In genomic region chr3:156750874-156751245, GRCh38 we compare ENCODE assay signal across 13 cellular contexts.
DNase-seq lines count a peak whose midpoint lies in the region; TF ChIP-seq lines count a peak whose summit lies in the region.
"Had no signal": no experiment of that assay in that cellular context is flagged by ENCODE, and none has a peak within 500 bp of the region (broad histone marks: within the 10 kb centered on the region; RNA-seq: fewer than 3 reads in every experiment).

No MANE protein-coding gene starts in this region.

- peak overlapping the region; percentile 17 for H3K27ac ChIP-seq in ectodermal cell (ENCODE audit: insufficient read depth, low read depth, low read length, poor library complexity, severe bottlenecking)

- no peak overlapping the region for H3K4me3 Mint-ChIP-seq in mesothelial cell of epicardium
- H3K4me3 Mint-ChIP-seq: activated B cell treated with CpG ODN at 0.5 μM for 24 hours had no signal

- H3K27me3 Mint-ChIP-seq in mesothelial cell of epicardium (ENCODE audit: low read depth), result no peaks in the 10 kb centered on the region

- DNase-seq in Daoy (ENCODE audit: low read depth) (peak; percentile 63), M059J (ENCODE audit: low read depth) (peak; percentile 84), mesothelial cell of epicardium (ENCODE audit: low spot score in 2 of 2, unreplicated experiment in 2 of 2) (no peak), pons (ENCODE audit: low spot score) (no peak), islet precursor cell (no peak)
- DNase-seq in stimulated activated CD4-positive, alpha-beta T cell treated with anti-CD3 and anti-CD28 coated beads, Interleukin-12 subunit alpha, Interleukin-12 subunit beta, amount 100 ng/mL, for 4 hours, result no peak
- DNase-seq in activated CD4-positive, CD25-positive, alpha-beta regulatory T cell (lab: John Stamatoyannopoulos, UW), result no peak
- DNase-seq: activated B cell treated with CpG ODN at 0.5 μM for 24 hours; activated naive CD4-positive, alpha-beta T cell; effector memory CD4-positive, alpha-beta T cell; left colon; stimulated activated CD8-positive, alpha-beta memory T cell treated with anti-CD3 and anti-CD28 coated beads, Interleukin-4, amount 100 ng/mL, for 48 hours had no signal

- peaks cover 8% of the 10 kb centered on the region for H3K9me3 Mint-ChIP-seq in mesothelial cell of epicardium

- H3K36me3 Mint-ChIP-seq in mesothelial cell of epicardium, result peaks cover 3% of the 10 kb centered on the region

- peaks cover 30% of the 10 kb centered on the region for H3K4me1 Mint-ChIP-seq in mesothelial cell of epicardium
- H3K4me1 Mint-ChIP-seq: activated B cell treated with CpG ODN at 0.5 μM for 24 hours had no signal

- H3K4me1 ChIP-seq in ectodermal cell (ENCODE audit: control insufficient read depth, insufficient read depth, low read length), result peaks cover 24% of the 10 kb centered on the region

- H3K4me3 ChIP-seq in ectodermal cell (ENCODE audit: insufficient read depth, low read depth, low read length), result no peak overlapping the region

- no peaks in the 10 kb centered on the region for H3K27me3 ChIP-seq in ectodermal cell (ENCODE audit: control insufficient read depth, insufficient read depth, low read length, poor library complexity, severe bottlenecking)

- TF ChIP-seq CTCF in mesothelial cell of epicardium (IDR thresholded peaks at IDR 0.05; ENCODE audit: unreplicated experiment), result no peak

- H3K9me3 ChIP-seq in ectodermal cell (ENCODE audit: control insufficient read depth, low read length), result no peaks in the 10 kb centered on the region

- H3K27ac Mint-ChIP-seq in mesothelial cell of epicardium, result peak overlapping the region; percentile 18
- H3K27ac Mint-ChIP-seq: activated B cell treated with CpG ODN at 0.5 μM for 24 hours had no signal

- H3K36me3 ChIP-seq in ectodermal cell (ENCODE audit: control insufficient read depth, insufficient read depth, low read length), result no peaks in the 10 kb centered on the region

- 38 to 42% methylated on average over 4 of the region's 4 CpGs for WGBS in ectodermal cell, 2 experiments

Comparison
In these comparisons a context has a peak if more than half of its experiments do, and no peak if none do; other contexts are left out.
1. DNase-seq: peak in Daoy (single experiment) and M059J (single experiment); none in mesothelial cell of epicardium (0 of 2), pons (single experiment), islet precursor cell (single experiment), stimulated activated CD4-positive, alpha-beta T cell treated with anti-CD3 and anti-CD28 coated beads, Interleukin-12 subunit alpha, Interleukin-12 subunit beta, amount 100 ng/mL, for 4 hours (single experiment) and activated CD4-positive, CD25-positive, alpha-beta regulatory T cell (0 of 4).